In genomic region chr5:44945743-44946142, GRCh38 we compare ENCODE assay signal across 1 cellular context.
TF ChIP-seq lines count a peak whose summit lies in the region.

No MANE protein-coding gene starts in this region.

TF ChIP-seq in GM23338, 12 proteins besides CTCF, POLR2A, EP300 and RAD21 (continued from another document):
- TF ChIP-seq REST (IDR thresholded peaks at IDR 0.05; ENCODE audit: unreplicated experiment) (no peak), POLR2AphosphoS5 (IDR thresholded peaks at IDR 0.05; ENCODE audit: low read depth) (no peak), EZH2phosphoT487 (IDR thresholded peaks at IDR 0.05; ENCODE audit: unreplicated experiment) (no peak), STAT1 (IDR thresholded peaks at IDR 0.05; ENCODE audit: unreplicated experiment) (no peak)
